Comparison of ENCODE assay signal across 8 cellular contexts in genomic region chr6:129748212-129748900, GRCh38. TPM values are rescaled to one million over a fixed set of nuclear protein-coding genes. Genes with fewer than 3 reads are reported as not detected.
A peak's percentile ranks its signal among the peaks of the same experiment; 100 is the strongest.
DNase-seq lines count a peak whose midpoint lies in the region; ATAC-seq and TF ChIP-seq lines count a peak whose summit lies in the region.

No MANE protein-coding gene starts in this region.

- H3K9me2 ChIP-seq in SK-N-SH = no peaks in the 10 kb centered on the region

- H3K9ac ChIP-seq in SK-N-SH = peak overlapping the region; percentile 54; the same call in 1 of the 2 replicates

- H3K27me3 Mint-ChIP-seq in stimulated activated naive CD8-positive, alpha-beta T cell treated with anti-CD3 and anti-CD28 coated beads, Interleukin-15, Interleukin-2, amounts not matched to agents 100 ng/mL and 50 ng/mL, for 24 hours = no peaks in the 10 kb centered on the region

- POLR2A ChIA-PET in SK-N-SH (lab: Yijun Ruan, JAX) = no interaction called here

- H4K20me1 ChIP-seq in SK-N-SH (ENCODE audit: insufficient read depth) = no peaks in the 10 kb centered on the region

- peak overlapping the region; percentile 78 to 96; a peak in 3 of 4 replicates for H3K27ac ChIP-seq in SK-N-SH (ENCODE audit: low read depth in 2 of 2, low read length in 1 of 2)
- peak overlapping the region in 4 of 5 donors; percentile 2 to 65 (median 25) for H3K27ac ChIP-seq in adrenal gland

- ATAC-seq in HG03139 (IDR thresholded peaks at IDR 0.05; ENCODE audit: unreplicated experiment) = peak; percentile 89

- H3K79me2 ChIP-seq in SK-N-SH (ENCODE audit: insufficient read depth) = no peaks in the 10 kb centered on the region

- peaks cover 75% of the 10 kb centered on the region for H3K4me1 Mint-ChIP-seq in stimulated activated naive CD8-positive, alpha-beta T cell treated with anti-CD3 and anti-CD28 coated beads, Interleukin-15, Interleukin-2, amounts not matched to agents 100 ng/mL and 50 ng/mL, for 24 hours (ENCODE audit: low read depth)

- peak overlapping the region; percentile 98 for H3K27ac Mint-ChIP-seq in stimulated activated naive CD8-positive, alpha-beta T cell treated with anti-CD3 and anti-CD28 coated beads, Interleukin-15, Interleukin-2, amounts not matched to agents 100 ng/mL and 50 ng/mL, for 24 hours

- TF ChIP-seq RAD21 in SK-N-SH (IDR thresholded peaks at IDR 0.05; ENCODE audit: low read length) = no peak

- H3K4me3 ChIP-seq in AG09309 (ENCODE audit: control insufficient read depth, low read depth, low read length) = no peak overlapping the region
- peak overlapping the region in 1 of 2 experiments; percentile 4; a peak in 2 of 4 replicates for H3K4me3 ChIP-seq in SK-N-SH (ENCODE audit: low read depth in 2 of 2, low read length in 1 of 2)
- H3K4me3 ChIP-seq in adrenal gland = no peak overlapping the region

- TF ChIP-seq EP300 in SK-N-SH (IDR thresholded peaks at IDR 0.05; ENCODE audit: borderline replicate concordance in 1 of 2, low read depth in 1 of 2, low read length in 1 of 2) = no peak

- TF ChIP-seq CTCF in AG09309 (IDR thresholded peaks at IDR 0.05; ENCODE audit: control insufficient read depth, insufficient read depth, low read depth, low read length, missing control alignments) = no peak
- peak; percentile 39 for TF ChIP-seq CTCF in SK-N-SH (IDR thresholded peaks at IDR 0.05)
- TF ChIP-seq CTCF in adrenal gland (IDR thresholded peaks at IDR 0.05) = peak in 3 of 6 experiments; percentile 15 to 30 (median 21)

- H3K9me3 ChIP-seq in SK-N-SH = no peaks in the 10 kb centered on the region
- no peaks in the 10 kb centered on the region for H3K9me3 ChIP-seq in adrenal gland (replicated peaks in 1 of 3)

- intact Hi-C loops in adrenal gland (cut with DNase I) = no loop called here

- peak; percentile 20 for DNase-seq in AG09309 (ENCODE audit: low read depth)
- DNase-seq in SK-N-SH = no peak
- peak; percentile 47 to 81 (median 53) for DNase-seq in adrenal gland
- peak; percentile 27 for DNase-seq in medulla oblongata (ENCODE audit: extremely low spot score)
- DNase-seq in pons (ENCODE audit: low spot score) = no peak

- H3K4me3 Mint-ChIP-seq in stimulated activated naive CD8-positive, alpha-beta T cell treated with anti-CD3 and anti-CD28 coated beads, Interleukin-15, Interleukin-2, amounts not matched to agents 100 ng/mL and 50 ng/mL, for 24 hours = peak overlapping the region; percentile 81

- CTCF ChIA-PET in SK-N-SH (lab: Yijun Ruan, JAX) = interaction anchor here (1.1 kb wide), 1 partner anchor 151 kb away, joined by 3 read pairs; no protein-coding TSS in a partner anchor

- no peaks in the 10 kb centered on the region for H3K9me3 Mint-ChIP-seq in stimulated activated naive CD8-positive, alpha-beta T cell treated with anti-CD3 and anti-CD28 coated beads, Interleukin-15, Interleukin-2, amounts not matched to agents 100 ng/mL and 50 ng/mL, for 24 hours

- TF ChIP-seq POLR2A in GM19099 (IDR thresholded peaks at IDR 0.05; ENCODE audit: extremely low read depth, insufficient read length, low read depth) (peak; percentile 61), adrenal gland (IDR thresholded peaks at IDR 0.05) (no peak)

- H3K36me3 ChIP-seq in SK-N-SH (replicated peaks in 1 of 2; ENCODE audit: control insufficient read depth in 1 of 2, insufficient read depth in 2 of 2, low read length in 1 of 2) = no peaks in the 10 kb centered on the region
- H3K36me3 ChIP-seq in adrenal gland (replicated peaks in 1 of 2) = no peaks in the 10 kb centered on the region

- H3K27me3 ChIP-seq in SK-N-SH (ENCODE audit: insufficient read depth) = no peaks in the 10 kb centered on the region
- no peaks in the 10 kb centered on the region for H3K27me3 ChIP-seq in adrenal gland

- peak overlapping the region; percentile 67 for H3K4me2 ChIP-seq in SK-N-SH

- H2AFZ ChIP-seq in SK-N-SH (ENCODE audit: low read depth) = peak overlapping the region; percentile 52; the same call in 1 of the 2 replicates

- H3K4me1 ChIP-seq in SK-N-SH (ENCODE audit: control insufficient read depth in 1 of 2, insufficient read depth in 2 of 2, low read depth in 1 of 2, low read length in 1 of 2) = peaks cover 0 to 65% of the 10 kb centered on the region in 2 experiments; a peak in 3 of 4 replicates
- H3K4me1 ChIP-seq in adrenal gland (replicated peaks in 1 of 2) = peaks cover 25 to 37% of the 10 kb centered on the region in 2 donors

- peaks cover 66% of the 10 kb centered on the region for H3F3A ChIP-seq in SK-N-SH (replicated peaks; ENCODE audit: insufficient read depth)

- H3K36me3 Mint-ChIP-seq in stimulated activated naive CD8-positive, alpha-beta T cell treated with anti-CD3 and anti-CD28 coated beads, Interleukin-15, Interleukin-2, amounts not matched to agents 100 ng/mL and 50 ng/mL, for 24 hours (ENCODE audit: low read depth) = no peaks in the 10 kb centered on the region

- WGBS in SK-N-SH (ENCODE audit: low lambda C conversion rate) = 36% methylated on average over 2 of the region's 4 CpGs
- 24 to 38% (median 31%) methylated on average over 4 of the region's 4 CpGs for WGBS in adrenal gland, 4 donors

TF ChIP-seq in SK-N-SH, 30 proteins besides CTCF, POLR2A, EP300 and RAD21 (continues in another document):
- TF ChIP-seq EZH2phosphoT487 (IDR thresholded peaks at IDR 0.05; ENCODE audit: borderline replicate concordance, low read depth) (no peak), FOXM1 (IDR thresholded peaks at IDR 0.05; ENCODE audit: low read depth) (no peak), MXI1 (IDR thresholded peaks at IDR 0.05; ENCODE audit: low read depth, low read length) (no peak), YY1 (IDR thresholded peaks at IDR 0.05; ENCODE audit: low read depth) (no peak), CHD2 (IDR thresholded peaks at IDR 0.05; ENCODE audit: low read length, partially characterized antibody) (no peak), PBX3 (IDR thresholded peaks at IDR 0.05) (peak; percentile 64), RCOR1 (IDR thresholded peaks at IDR 0.05; ENCODE audit: low read length) (no peak), TEAD4 (IDR thresholded peaks at IDR 0.05; ENCODE audit: borderline replicate concordance, insufficient read depth) (no peak), USF2 (IDR thresholded peaks at IDR 0.05; ENCODE audit: borderline replicate concordance, low read depth, low read length) (no peak), TAF1 (IDR thresholded peaks at IDR 0.05; ENCODE audit: borderline replicate concordance, low read depth, low read length) (no peak), IRF3 (IDR thresholded peaks at IDR 0.05; ENCODE audit: low read depth, low read length) (no peak), GATA2 (CRISPR knock-in tag; IDR thresholded peaks at IDR 0.05) (no peak), TCF12 (IDR thresholded peaks at IDR 0.05) (peak; percentile 67; the same call in 1 of the 2 replicates), SMC3 (IDR thresholded peaks at IDR 0.05; ENCODE audit: low read depth, low read length) (no peak), FOXJ3 (CRISPR knock-in tag; IDR thresholded peaks at IDR 0.05) (no peak), FOSL2 (IDR thresholded peaks at IDR 0.05; ENCODE audit: borderline replicate concordance, low read depth) (no peak), GABPA (IDR thresholded peaks at IDR 0.05; ENCODE audit: low read depth) (no peak), POLR2AphosphoS5 (IDR thresholded peaks at IDR 0.05; ENCODE audit: low read depth, low read length) (no peak), RFX5 (IDR thresholded peaks at IDR 0.05; ENCODE audit: low read length) (no peak), MEF2A (IDR thresholded peaks at IDR 0.05; ENCODE audit: borderline replicate concordance, low read depth) (peak; percentile 18; the same call in 1 of the 2 replicates)
- TF ChIP-seq, protein P1, sequence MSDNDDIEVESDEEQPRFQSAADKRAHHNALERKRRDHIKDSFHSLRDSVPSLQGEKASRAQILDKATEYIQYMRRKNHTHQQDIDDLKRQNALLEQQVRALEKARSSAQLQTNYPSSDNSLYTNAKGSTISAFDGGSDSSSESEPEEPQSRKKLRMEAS (IDR thresholded peaks at IDR 0.05; ENCODE audit: low read depth) = no peak

RNA-seq across cellular contexts. Expression of gene ARHGAP18, which starts 38.4 kb away (rescaled TPM):
- polyA plus RNA-seq in SK-N-SH (2012; rRNA removed) (25.0 and 32.8 TPM in 2 replicates), adrenal gland (10 to 100 TPM; 22.0 to 78.3 (median 27.1) TPM)
- polyA plus RNA-seq in SK-N-SH (2012; cell fraction: cytosol; rRNA removed) = 38.9 and 45.2 TPM in 2 replicates
- 10.2 and 20.0 TPM in 2 replicates for polyA plus RNA-seq in SK-N-SH (2012; cell fraction: nucleus; rRNA removed)
- total RNA-seq in adrenal gland = 10 to 100 TPM; 50.6 to 90.6 (median 79.8) TPM

Comparison
In these comparisons a context has a peak if more than half of its experiments do, and no peak if none do; other contexts are left out.
1. DNase-seq: peak in AG09309 (single experiment), adrenal gland (7 of 7) and medulla oblongata (single experiment); none in SK-N-SH (single experiment) and pons (single experiment).